ENCODE assay signal across 23 cellular contexts in genomic region chr1:28853033-28853742, GRCh38. TPM values are rescaled to one million over a fixed set of nuclear protein-coding genes. Genes with fewer than 3 reads are reported as not detected.
A peak's percentile ranks its signal among the peaks of the same experiment; 100 is the strongest.
DNase-seq lines count a peak whose midpoint lies in the region; ATAC-seq and TF ChIP-seq lines count a peak whose summit lies in the region.
"Had no signal": no experiment of that assay in that cellular context is flagged by ENCODE, and none has a peak within 500 bp of the region (broad histone marks: within the 10 kb centered on the region; RNA-seq: fewer than 3 reads in every experiment).

No MANE protein-coding gene starts in this region.

- no peak overlapping the region for H3K9ac ChIP-seq in neuronal stem cell (ENCODE audit: low read depth, low read length, poor library complexity)

- intact Hi-C loops in left ventricle myocardium superior (cut with micrococcal nuclease), result no loop called here

- H4K8ac ChIP-seq in neuronal stem cell (ENCODE audit: low read depth, low read length), result no peak overlapping the region

- no peak overlapping the region for H3K14ac ChIP-seq in neuronal stem cell (ENCODE audit: low read length)

- ATAC-seq in left ventricle myocardium superior, result no peak
- ATAC-seq: HCT116, SK-N-SH treated with all-trans-retinoic acid at 6 μM for 48 hours had no signal

- H3K4me3 ChIP-seq in H7 (ENCODE audit: insufficient read depth, low read depth, low read length) (no peak overlapping the region), NB4 (ENCODE audit: low read depth, low read length) (no peak overlapping the region), neuronal stem cell (ENCODE audit: low read length in 2 of 2) (no peak overlapping the region)

- no peak overlapping the region for H3K18ac ChIP-seq in neuronal stem cell (ENCODE audit: low read length)

- no peak overlapping the region for H2BK5ac ChIP-seq in neuronal stem cell (ENCODE audit: low read length)

- no peak overlapping the region for H3K23ac ChIP-seq in neuronal stem cell (ENCODE audit: low read depth, low read length, poor library complexity)

- peak overlapping the region; percentile 33 for H2AFZ ChIP-seq in neuronal stem cell (ENCODE audit: low read length)

- no CpG with 5 or more reads among the region's 3 CpGs for WGBS in neuronal stem cell (ENCODE audit: extremely low coverage in 2 of 2, insufficient read length in 2 of 2, insufficient replicate concordance in 1 of 2), 2 donors

- no peak overlapping the region for H2BK12ac ChIP-seq in neuronal stem cell (ENCODE audit: low read length)

- no peak overlapping the region for H3K4me2 ChIP-seq in neuronal stem cell (ENCODE audit: insufficient read depth, low read length, poor library complexity, severe bottlenecking)

- H2AK5ac ChIP-seq in neuronal stem cell (ENCODE audit: low read depth, low read length), result no peak overlapping the region

- no peak for TF ChIP-seq POLR2A in NB4 (IDR thresholded peaks at IDR 0.05; ENCODE audit: extremely low read depth, insufficient read length)

- H2BK15ac ChIP-seq in neuronal stem cell (ENCODE audit: low read length), result no peak overlapping the region

- H2BK120ac ChIP-seq in neuronal stem cell (ENCODE audit: low read depth, low read length), result no peak overlapping the region

- in situ Hi-C loops in KBM-7 (cut with MboI; ENCODE audit: low pct_unique_long_range_greater_than_20kb, low sequenced_read_pairs), result loop anchor here (25.0 kb wide), 1 partner anchor 216 kb away; the partner anchor contains the start of genes RNU11 and TAF12

- no peak overlapping the region for H3K4ac ChIP-seq in neuronal stem cell (ENCODE audit: low read length)

- no peaks in the 10 kb centered on the region for H3K36me3 ChIP-seq in H7 (replicated peaks; ENCODE audit: control insufficient read depth, insufficient read depth, low read length)
- no peaks in the 10 kb centered on the region for H3K36me3 ChIP-seq in neuronal stem cell (replicated peaks in 1 of 2; ENCODE audit: control insufficient read depth in 2 of 2, insufficient read depth in 2 of 2, low read length in 2 of 2)

- no peak overlapping the region for H4K91ac ChIP-seq in neuronal stem cell (ENCODE audit: low read depth, low read length, poor library complexity)

- peaks cover 0 to 9% of the 10 kb centered on the region in 2 donors for H3K4me1 ChIP-seq in neuronal stem cell (ENCODE audit: control insufficient read depth in 2 of 2, insufficient read depth in 1 of 2, low read depth in 1 of 2, low read length in 2 of 2)

- no peak for TF ChIP-seq CTCF in NB4 (IDR thresholded peaks at IDR 0.05; ENCODE audit: low read depth, low read length)

- DNase-seq in AML-193 (lab: John Stamatoyannopoulos, UW) (peak; percentile 29 to 32), H7 (peak; percentile 52), NB4 (ENCODE audit: low read depth) (peak; percentile 30), neuronal stem cell (ENCODE audit: low spot score) (no peak), left ventricle myocardium superior (no peak), KBM-7 (no peak), caudate nucleus (lab: John Stamatoyannopoulos, UW) (no peak)
- DNase-seq: C1 segment of cervical spinal cord; Calu3; CD8-positive, alpha-beta memory T cell; DMS153; GOT3; KG1; NCI-H1048; NCI-H1417 treated with DMSO at 0.1 percent for 48 hours; NCI-H187; NCI-H446; NCI-H526; SHP77 treated with DMSO at 0.1 percent for 48 hours; T-helper 1 cell had no signal

- no peak overlapping the region for H3K27ac ChIP-seq in neuronal stem cell (replicated peaks; ENCODE audit: low read length)
- H3K27ac ChIP-seq in caudate nucleus (ENCODE audit: low read depth, low read length), result no peak overlapping the region
- H3K27ac ChIP-seq: RWPE1 had no signal

- no peaks in the 10 kb centered on the region for H3K79me1 ChIP-seq in neuronal stem cell (ENCODE audit: low read depth, low read length)

- H3K27me3 ChIP-seq in H7 (ENCODE audit: control insufficient read depth, insufficient read depth, low read length) (no peaks in the 10 kb centered on the region; the same call in 1 of the 2 replicates), neuronal stem cell (ENCODE audit: control insufficient read depth in 3 of 3, insufficient read depth in 3 of 3, low read depth in 1 of 3, low read length in 3 of 3) (peaks cover 0 to 20% (median 0%) of the 10 kb centered on the region in 3 experiments)

- H3K9me3 ChIP-seq in neuronal stem cell (replicated peaks in 1 of 2; ENCODE audit: control insufficient read depth in 2 of 2, insufficient read depth in 1 of 2, low read depth in 1 of 2, low read length in 2 of 2), result no peaks in the 10 kb centered on the region

RNA-seq across cellular contexts. Expression of gene OPRD1, which starts 41.2 kb away (rescaled TPM):
- total RNA-seq in H7 (2014; rRNA removed; shearing (Covaris generic)), result 0.52 and 0.81 TPM in 2 replicates
- polyA plus RNA-seq in neuronal stem cell (2013, experiment 1 of 2), result 0.33 TPM
- polyA plus RNA-seq in neuronal stem cell (2013, experiment 2 of 2), result 0.42 TPM
- not detected for total RNA-seq in left ventricle myocardium superior
- total RNA-seq: CD8-positive, alpha-beta memory T cell had no signal

Comparison
In these comparisons a context has a peak if more than half of its experiments do, and no peak if none do; other contexts are left out.
1. DNase-seq: peak in AML-193 (2 of 2), H7 (single experiment) and NB4 (single experiment); none in neuronal stem cell (single experiment), left ventricle myocardium superior (single experiment), KBM-7 (single experiment) and caudate nucleus (0 of 61).